Comparison of ENCODE assay signal across 8 cellular contexts in the genomic region with DNA sequence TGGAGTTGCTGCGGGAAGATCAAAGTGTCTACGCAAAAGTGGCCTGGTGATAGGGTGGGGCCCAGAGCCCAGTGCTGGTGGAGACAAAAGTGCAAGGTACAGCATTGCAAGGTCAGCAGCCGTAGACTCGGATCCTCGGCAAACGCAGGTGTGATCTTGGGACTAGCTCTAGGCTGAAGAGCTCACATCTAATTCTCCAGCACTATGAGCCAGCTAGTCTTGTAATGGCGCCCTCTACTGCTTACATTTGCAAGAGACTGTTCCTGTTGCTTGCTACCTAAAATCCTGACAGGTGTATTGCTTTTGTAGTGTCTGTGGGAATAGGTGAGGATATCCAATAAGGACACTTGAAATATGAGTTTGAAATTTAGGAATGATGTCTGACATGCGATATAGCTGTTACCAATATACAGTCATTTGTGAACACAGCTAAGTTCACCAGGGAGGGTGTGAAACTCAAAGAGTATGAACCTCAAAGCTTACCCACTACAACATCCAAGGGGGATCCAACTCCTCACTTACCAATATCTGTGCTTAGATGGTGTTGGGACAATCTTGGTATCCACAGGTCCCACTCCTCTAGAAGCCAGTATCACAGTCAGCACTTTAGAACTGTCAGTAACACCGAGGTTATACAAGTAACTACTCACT. TPM values are rescaled to one million over a fixed set of nuclear protein-coding genes. Genes with fewer than 3 reads are reported as not detected.
DNase-seq lines count a peak whose midpoint lies in the region; ATAC-seq and TF ChIP-seq lines count a peak whose summit lies in the region.

No MANE protein-coding gene starts in this region.

- H2AFZ ChIP-seq in osteoblast (ENCODE audit: low read length), result no peak overlapping the region

- H3K4me3 Mint-ChIP-seq in activated CD4-positive, alpha-beta T cell treated with anti-CD3 and anti-CD28 coated beads, Interleukin-2, amount 10 ng/mL, durations not matched to agents 24 days and 14 days, result no peak overlapping the region
- no peak overlapping the region for H3K4me3 Mint-ChIP-seq in endothelial cell (ENCODE audit: unreplicated experiment)

- peaks cover 31% of the 10 kb centered on the region for H3K4me1 Mint-ChIP-seq in activated CD4-positive, alpha-beta T cell treated with anti-CD3 and anti-CD28 coated beads, Interleukin-2, amount 10 ng/mL, durations not matched to agents 24 days and 14 days
- no peaks in the 10 kb centered on the region for H3K4me1 Mint-ChIP-seq in endothelial cell (ENCODE audit: unreplicated experiment)

- H3K9me3 ChIP-seq in BE2C (no peaks in the 10 kb centered on the region), osteoblast (ENCODE audit: low read depth, low read length) (no peaks in the 10 kb centered on the region)

- H3K4me3 ChIP-seq in BE2C (ENCODE audit: low read depth, low read length) (no peak overlapping the region), osteoblast (ENCODE audit: insufficient read depth, low read length) (no peak overlapping the region)

- H3K36me3 Mint-ChIP-seq in activated CD4-positive, alpha-beta T cell treated with anti-CD3 and anti-CD28 coated beads, Interleukin-2, amount 10 ng/mL, durations not matched to agents 24 days and 14 days (ENCODE audit: low read depth), result peaks cover 26% of the 10 kb centered on the region
- no peaks in the 10 kb centered on the region for H3K36me3 Mint-ChIP-seq in endothelial cell (ENCODE audit: low read depth, unreplicated experiment)

- DNase-seq in BE2C (peak; percentile 66), NCI-H345 treated with DMSO at 0.1 percent for 48 hours (lab: John Stamatoyannopoulos, UW; ENCODE audit: unreplicated experiment) (peak; percentile 4), endothelial cell (ENCODE audit: low spot score) (peak; percentile 64), osteoblast (ENCODE audit: insufficient read length, low spot score, missing footprints) (peak; percentile 72), omental fat pad (ENCODE audit: low spot score) (no peak)
- DNase-seq in activated CD4-positive, alpha-beta T cell treated with anti-CD3 and anti-CD28 coated beads, Interleukin-2, amount 10 ng/mL, durations not matched to agents 24 days and 14 days, result peak; percentile 90

- no peaks in the 10 kb centered on the region for H3K36me3 ChIP-seq in BE2C
- H3K36me3 ChIP-seq in osteoblast (ENCODE audit: insufficient read depth, low read length), result no peaks in the 10 kb centered on the region

- no peaks in the 10 kb centered on the region for H3K9me3 Mint-ChIP-seq in activated CD4-positive, alpha-beta T cell treated with anti-CD3 and anti-CD28 coated beads, Interleukin-2, amount 10 ng/mL, durations not matched to agents 24 days and 14 days
- H3K9me3 Mint-ChIP-seq in endothelial cell (ENCODE audit: unreplicated experiment), result no peaks in the 10 kb centered on the region

- H3K27me3 ChIP-seq in BE2C (no peaks in the 10 kb centered on the region), osteoblast (ENCODE audit: insufficient read depth, low read length) (no peaks in the 10 kb centered on the region)

- TF ChIP-seq CTCF in BE2C (IDR thresholded peaks at IDR 0.05; ENCODE audit: low read depth, low read length), result peak; percentile 81
- peak; percentile 44 for TF ChIP-seq CTCF in endothelial cell (IDR thresholded peaks at IDR 0.05; ENCODE audit: unreplicated experiment)
- peak; percentile 60 for TF ChIP-seq CTCF in osteoblast (IDR thresholded peaks at IDR 0.05; ENCODE audit: extremely low read depth, low read depth, low read length)
- no peak for TF ChIP-seq CTCF in omental fat pad (IDR thresholded peaks at IDR 0.05)

- intact Hi-C loops in activated CD4-positive, alpha-beta T cell treated with anti-CD3 and anti-CD28 coated beads, Interleukin-2, amount 10 ng/mL, durations not matched to agents 24 days and 14 days (cut with micrococcal nuclease), result loop anchor here (1.0 to 2.0 kb wide), 2 partner anchors 234 to 459 kb away; no protein-coding TSS in a partner anchor

- no peaks in the 10 kb centered on the region for H4K20me1 ChIP-seq in osteoblast (ENCODE audit: insufficient read depth, low read length)

- H3K27ac ChIP-seq in osteoblast (ENCODE audit: low read depth, low read length), result no peak overlapping the region

- H3K79me2 ChIP-seq in osteoblast (ENCODE audit: insufficient read depth, low read length), result no peaks in the 10 kb centered on the region

- no peak overlapping the region for H3K4me2 ChIP-seq in osteoblast (ENCODE audit: insufficient read depth, low read length)

- H3K4me1 ChIP-seq in BE2C (no peaks in the 10 kb centered on the region), osteoblast (ENCODE audit: insufficient read depth, low read length) (peaks cover 23% of the 10 kb centered on the region)

- peak; percentile 83 for ATAC-seq in GM18909 (IDR thresholded peaks at IDR 0.05; ENCODE audit: poor library complexity, unreplicated experiment)
- ATAC-seq in HG03139 (IDR thresholded peaks at IDR 0.05; ENCODE audit: unreplicated experiment), result peak; percentile 86
- ATAC-seq in omental fat pad (ENCODE audit: low FRiP score), result no peak

- H3K27me3 Mint-ChIP-seq in activated CD4-positive, alpha-beta T cell treated with anti-CD3 and anti-CD28 coated beads, Interleukin-2, amount 10 ng/mL, durations not matched to agents 24 days and 14 days, result no peaks in the 10 kb centered on the region
- no peaks in the 10 kb centered on the region for H3K27me3 Mint-ChIP-seq in endothelial cell (ENCODE audit: unreplicated experiment)

- peak overlapping the region; percentile 41 for H3K27ac Mint-ChIP-seq in activated CD4-positive, alpha-beta T cell treated with anti-CD3 and anti-CD28 coated beads, Interleukin-2, amount 10 ng/mL, durations not matched to agents 24 days and 14 days
- H3K27ac Mint-ChIP-seq in endothelial cell (ENCODE audit: unreplicated experiment), result no peak overlapping the region

RNA-seq across cellular contexts. Expression of gene PDE7B, which starts 58.4 kb away (rescaled TPM):
- polyA plus RNA-seq in BE2C (2012; ENCODE audit: insufficient read depth, insufficient read length, low read depth), result 0.26 TPM
- 15.4 and 16.0 TPM in 2 replicates for total RNA-seq in activated CD4-positive, alpha-beta T cell treated with anti-CD3 and anti-CD28 coated beads, Interleukin-2, amount 10 ng/mL, durations not matched to agents 24 days and 14 days
- 0.62 TPM for total RNA-seq in endothelial cell (ENCODE audit: unreplicated experiment)
- 25.3 and 33.9 TPM in 2 replicates for total RNA-seq in osteoblast
- 10 to 100 TPM in 3 of 4 donors, 1 to 10 TPM in 1; 7.3 to 15.0 (median 12.1) TPM for total RNA-seq in omental fat pad

Comparison
In these comparisons a context has a peak if more than half of its experiments do, and no peak if none do; other contexts are left out.
1. CTCF ChIP-seq: peak in BE2C (single experiment), endothelial cell (single experiment) and osteoblast (single experiment); none in omental fat pad (0 of 3).